10 cellular contexts compared by ENCODE assay signal in the genomic region with DNA sequence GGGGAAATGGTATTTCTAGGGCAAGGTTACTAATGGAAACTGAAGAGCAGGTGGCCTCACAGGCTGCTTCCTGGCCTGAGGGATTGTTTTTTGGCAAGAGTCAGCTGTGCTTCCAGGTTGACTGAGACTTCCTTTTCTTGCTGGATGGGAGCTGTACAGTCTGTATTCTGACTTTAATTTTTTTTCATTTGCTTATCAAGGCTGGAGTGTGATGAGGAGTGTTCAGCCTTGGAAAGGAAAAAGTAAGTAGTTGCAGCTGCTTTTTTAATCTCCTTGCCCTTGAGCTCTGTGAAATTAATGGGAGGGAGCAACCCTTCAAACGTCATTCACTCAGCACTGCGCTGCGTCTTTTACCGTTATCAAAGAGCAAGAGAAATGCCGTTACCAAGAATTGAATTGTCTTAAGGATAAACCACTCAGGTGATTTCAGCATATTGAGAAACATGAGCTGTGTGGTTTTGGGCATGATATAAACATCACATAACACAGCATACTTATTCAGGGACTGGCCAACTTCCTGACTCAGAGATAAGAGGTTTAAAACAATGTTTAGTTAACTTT. TPM values are rescaled to one million over a fixed set of nuclear protein-coding genes. Genes with fewer than 3 reads are reported as not detected.
A peak's percentile ranks its signal among the peaks of the same experiment; 100 is the strongest.
DNase-seq lines count a peak whose midpoint lies in the region; ATAC-seq and TF ChIP-seq lines count a peak whose summit lies in the region.
"Had no signal": no experiment of that assay in that cellular context is flagged by ENCODE, and none has a peak within 500 bp of the region (broad histone marks: within the 10 kb centered on the region; RNA-seq: fewer than 3 reads in every experiment).

No MANE protein-coding gene starts in this region.

- peaks cover 24% of the 10 kb centered on the region for H3K36me3 Mint-ChIP-seq in T-helper 1 cell treated with Interleukin-12 subunit alpha and Interleukin-12 subunit beta and Interleukin-4 antibody, amounts not matched to agents 30 μg/mL and 1 μg/mL, for 36 hours (ENCODE audit: low read depth)
- H3K36me3 Mint-ChIP-seq in T-cell (peaks cover 30% of the 10 kb centered on the region), endothelial cell (ENCODE audit: low read depth, unreplicated experiment) (peaks cover 3% of the 10 kb centered on the region)

- CTCF ChIA-PET in T-cell (lab: Charles Lee): no interaction called here

- TF ChIP-seq CTCF in endothelial cell (IDR thresholded peaks at IDR 0.05; ENCODE audit: unreplicated experiment) (no peak), retinal pigment epithelial cell (conservative IDR thresholded peaks at IDR 0.05; ENCODE audit: low read depth, low read length) (no peak)

- POLR2A ChIA-PET in T-cell (lab: Charles Lee): interaction anchor here in 1 of 2 donors (0.6 kb wide), 1 partner anchor 1022 kb away, joined by 4 read pairs; the partner anchor contains the start of gene MYORG

- H3K9me3 Mint-ChIP-seq in T-helper 1 cell treated with Interleukin-12 subunit alpha and Interleukin-12 subunit beta and Interleukin-4 antibody, amounts not matched to agents 30 μg/mL and 1 μg/mL, for 36 hours: no peaks in the 10 kb centered on the region
- no peaks in the 10 kb centered on the region for H3K9me3 Mint-ChIP-seq in T-cell
- no peaks in the 10 kb centered on the region for H3K9me3 Mint-ChIP-seq in endothelial cell (ENCODE audit: unreplicated experiment)

- ATAC-seq in T-cell (replicated peaks in 1 of 4) (peak in 1 of 4 experiments; percentile 61), HG02885 (IDR thresholded peaks at IDR 0.05; ENCODE audit: poor library complexity, unreplicated experiment) (no peak)

- DNase-seq in T-helper 1 cell: no peak
- DNase-seq in T-cell: no peak
- no peak for DNase-seq in endothelial cell (ENCODE audit: low spot score)
- peak; percentile 64 for DNase-seq in retinal pigment epithelial cell (ENCODE audit: low read depth)
- DNase-seq in stimulated activated CD4-positive, alpha-beta T cell treated with anti-CD3 and anti-CD28 coated beads, Interleukin-15, amount 100 ng/mL, for 24 hours: no peak
- DNase-seq in RPMI8226: no peak
- DNase-seq: NCI-H1436 treated with DMSO at 0.1 percent for 48 hours had no signal

- H3K27ac Mint-ChIP-seq in T-helper 1 cell treated with Interleukin-12 subunit alpha and Interleukin-12 subunit beta and Interleukin-4 antibody, amounts not matched to agents 30 μg/mL and 1 μg/mL, for 36 hours: peak overlapping the region; percentile 8
- H3K27ac Mint-ChIP-seq in T-cell (peak overlapping the region; percentile 13 to 74), endothelial cell (ENCODE audit: unreplicated experiment) (peak overlapping the region; percentile 2)

- H3K4me3 Mint-ChIP-seq in T-helper 1 cell treated with Interleukin-12 subunit alpha and Interleukin-12 subunit beta and Interleukin-4 antibody, amounts not matched to agents 30 μg/mL and 1 μg/mL, for 36 hours: no peak overlapping the region
- no peak overlapping the region for H3K4me3 Mint-ChIP-seq in T-cell
- no peak overlapping the region for H3K4me3 Mint-ChIP-seq in endothelial cell (ENCODE audit: unreplicated experiment)

- H3K4me3 ChIP-seq in retinal pigment epithelial cell (ENCODE audit: low read length): no peak overlapping the region

- H3K27me3 Mint-ChIP-seq in T-helper 1 cell treated with Interleukin-12 subunit alpha and Interleukin-12 subunit beta and Interleukin-4 antibody, amounts not matched to agents 30 μg/mL and 1 μg/mL, for 36 hours (ENCODE audit: low read depth): no peaks in the 10 kb centered on the region
- H3K27me3 Mint-ChIP-seq in T-cell (no peaks in the 10 kb centered on the region), endothelial cell (ENCODE audit: unreplicated experiment) (no peaks in the 10 kb centered on the region)

- peaks cover 2% of the 10 kb centered on the region for H3K4me1 Mint-ChIP-seq in T-helper 1 cell treated with Interleukin-12 subunit alpha and Interleukin-12 subunit beta and Interleukin-4 antibody, amounts not matched to agents 30 μg/mL and 1 μg/mL, for 36 hours (ENCODE audit: low read depth)
- H3K4me1 Mint-ChIP-seq in T-cell (peaks cover 0 to 10% (median 2%) of the 10 kb centered on the region in 3 donors), endothelial cell (ENCODE audit: unreplicated experiment) (peaks cover 11% of the 10 kb centered on the region)

RNA-seq across cellular contexts. Expression of gene AQP7, which starts 47.6 kb away (rescaled TPM):
- total RNA-seq in T-cell (1 to 10 TPM in 1 of 5 donors, under 1 TPM in 4; 0.20 to 1.4 (median 0.44) TPM), endothelial cell (ENCODE audit: unreplicated experiment) (0.64 TPM)
- total RNA-seq: RPMI7951 had no signal
